In the genomic region with DNA sequence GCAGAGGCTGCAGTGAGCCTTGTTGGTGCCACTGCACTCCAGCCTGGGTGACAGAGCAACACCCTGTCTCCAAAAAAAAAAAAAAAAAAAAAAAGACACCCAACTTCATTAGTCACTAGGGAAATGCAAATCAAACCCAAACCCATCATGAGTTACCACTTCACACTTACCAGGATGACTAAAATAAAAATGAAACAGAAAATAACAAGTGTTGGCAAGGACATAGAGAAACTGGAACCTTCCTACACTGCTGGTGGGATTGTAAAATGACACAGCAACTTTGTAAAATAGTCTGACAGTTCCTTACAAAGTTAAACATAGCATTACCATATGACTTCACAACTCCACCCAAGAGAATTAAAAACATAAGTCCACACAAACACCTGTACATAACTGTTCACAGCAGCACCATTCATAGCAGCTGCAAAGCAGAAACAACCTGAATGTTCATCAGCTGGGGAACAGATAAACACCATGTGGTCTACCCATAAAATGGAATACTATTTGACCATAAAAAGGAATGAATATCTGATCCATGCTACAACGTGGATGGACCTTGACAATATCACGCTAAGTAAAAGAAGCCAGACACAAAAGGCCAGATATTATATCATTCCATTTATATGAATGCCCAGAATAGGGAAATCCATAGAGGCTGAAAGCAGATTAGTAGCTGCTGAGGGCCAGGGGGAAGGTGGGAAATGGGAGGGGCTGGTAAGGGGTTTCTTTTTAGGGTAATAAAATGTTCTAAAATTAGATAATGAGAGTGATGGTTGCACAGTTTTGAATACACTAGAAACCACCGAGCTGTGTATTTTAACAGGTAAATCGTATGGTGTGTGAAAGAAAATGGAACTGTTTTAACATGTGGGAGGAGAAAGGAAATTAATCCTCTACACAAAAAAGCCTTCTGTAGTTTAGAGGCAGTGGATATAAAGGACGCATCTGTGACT, we compare ENCODE assay signal across 13 cellular contexts. TPM values are rescaled to one million over a fixed set of nuclear protein-coding genes. Genes with fewer than 3 reads are reported as not detected.
DNase-seq lines count a peak whose midpoint lies in the region; ATAC-seq, FAIRE-seq and TF ChIP-seq lines count a peak whose summit lies in the region.
"Had no signal": no experiment of that assay in that cellular context is flagged by ENCODE, and none has a peak within 500 bp of the region (broad histone marks: within the 10 kb centered on the region; RNA-seq: fewer than 3 reads in every experiment).

No MANE protein-coding gene starts in this region.

- H3K27ac Mint-ChIP-seq in T-helper 2 cell treated with Interferon-gamma antibody and Interleukin-4, amounts not matched to agents 5 μg/mL and 100 μg/mL, for 36 hours, result peak overlapping the region; percentile 65
- peak overlapping the region in 2 of 7 donors; percentile 1 to 2 for H3K27ac Mint-ChIP-seq in CD4-positive, alpha-beta memory T cell

- no peak overlapping the region for H3K4me3 Mint-ChIP-seq in T-helper 2 cell treated with Interferon-gamma antibody and Interleukin-4, amounts not matched to agents 5 μg/mL and 100 μg/mL, for 36 hours
- peak overlapping the region in 1 of 8 donors; percentile 7 for H3K4me3 Mint-ChIP-seq in CD4-positive, alpha-beta memory T cell

- H3K9me3 ChIP-seq in CD4-positive, alpha-beta memory T cell (ENCODE audit: control insufficient read depth in 1 of 2, low read length in 2 of 2), result no peaks in the 10 kb centered on the region
- H3K9me3 ChIP-seq: neutrophil had no signal

- POLR2A ChIA-PET in CD4-positive, alpha-beta memory T cell (lab: Charles Lee; ENCODE audit: partially characterized antibody), result no interaction called here

- H3K27ac ChIP-seq in CD4-positive, alpha-beta memory T cell (ENCODE audit: low read depth, low read length), result no peak overlapping the region
- H3K27ac ChIP-seq: cardiac muscle cell, neutrophil had no signal

- peak; percentile 60 for FAIRE-seq in GM12891 (lab: Jason Lieb, UNC)

- peaks cover 17% of the 10 kb centered on the region for H3K9me3 Mint-ChIP-seq in T-helper 2 cell treated with Interferon-gamma antibody and Interleukin-4, amounts not matched to agents 5 μg/mL and 100 μg/mL, for 36 hours
- H3K9me3 Mint-ChIP-seq in CD4-positive, alpha-beta memory T cell, result peaks cover 0 to 8% (median 0%) of the 10 kb centered on the region in 8 donors

- no peaks in the 10 kb centered on the region for H3K27me3 Mint-ChIP-seq in T-helper 2 cell treated with Interferon-gamma antibody and Interleukin-4, amounts not matched to agents 5 μg/mL and 100 μg/mL, for 36 hours (ENCODE audit: low read depth)
- H3K27me3 Mint-ChIP-seq in CD4-positive, alpha-beta memory T cell, result no peaks in the 10 kb centered on the region

- peaks cover 14% of the 10 kb centered on the region for H3K4me1 ChIP-seq in CD4-positive, alpha-beta memory T cell (ENCODE audit: insufficient read depth, low read length)

- H3K36me3 ChIP-seq in CD4-positive, alpha-beta memory T cell (ENCODE audit: insufficient read depth, low read length), result no peaks in the 10 kb centered on the region
- H3K36me3 ChIP-seq: cardiac muscle cell, neutrophil had no signal

- DNase-seq in GM12891 (ENCODE audit: insufficient read length, low spot score) (no peak), NCI-H146 (lab: John Stamatoyannopoulos, UW) (no peak), hepatic stellate cell (ENCODE audit: low spot score) (no peak), EL (no peak)
- DNase-seq in T-helper 2 cell treated with Interferon-gamma antibody and Interleukin-4, amounts not matched to agents 5 μg/mL and 100 μg/mL, for 36 hours (ENCODE audit: low spot score), result no peak
- DNase-seq in CD4-positive, alpha-beta memory T cell, result no peak
- DNase-seq: COR-L47, NCI-H2227 treated with DMSO at 0.1 percent for 48 hours had no signal

- intact Hi-C loops in CD4-positive, alpha-beta memory T cell (cut with micrococcal nuclease), result no loop called here

- no peak for TF ChIP-seq POLR2A in GM12891 (IDR thresholded peaks at IDR 0.05; ENCODE audit: low read depth, low read length)

- H3K27me3 ChIP-seq in CD4-positive, alpha-beta memory T cell (ENCODE audit: insufficient read depth, low read length), result no peaks in the 10 kb centered on the region
- H3K27me3 ChIP-seq: cardiac muscle cell, neutrophil had no signal

- ATAC-seq in GM19372 (IDR thresholded peaks at IDR 0.05; ENCODE audit: low read depth, unreplicated experiment) (peak; percentile 62), HG03025 (IDR thresholded peaks at IDR 0.05; ENCODE audit: low FRiP score, unreplicated experiment) (peak; percentile 78)
- ATAC-seq: HCT116 had no signal

- CTCF ChIA-PET in CD4-positive, alpha-beta memory T cell (lab: Charles Lee; ENCODE audit: partially characterized antibody), result interaction anchor here (0.7 kb wide), 1 partner anchor 763 kb away, joined by 4 read pairs; no protein-coding TSS in a partner anchor

- H3K4me1 Mint-ChIP-seq in T-helper 2 cell treated with Interferon-gamma antibody and Interleukin-4, amounts not matched to agents 5 μg/mL and 100 μg/mL, for 36 hours (ENCODE audit: low read depth), result peaks cover 13% of the 10 kb centered on the region
- peaks cover 8 to 19% (median 14%) of the 10 kb centered on the region in 4 donors for H3K4me1 Mint-ChIP-seq in CD4-positive, alpha-beta memory T cell

- H3K36me3 Mint-ChIP-seq in T-helper 2 cell treated with Interferon-gamma antibody and Interleukin-4, amounts not matched to agents 5 μg/mL and 100 μg/mL, for 36 hours (ENCODE audit: low read depth), result peaks cover 10% of the 10 kb centered on the region
- H3K36me3 Mint-ChIP-seq in CD4-positive, alpha-beta memory T cell, result peaks cover 0 to 8% of the 10 kb centered on the region in 2 donors

- H3K4me3 ChIP-seq in CD4-positive, alpha-beta memory T cell (ENCODE audit: low read length in 2 of 2), result no peak overlapping the region
- H3K4me3 ChIP-seq: cardiac muscle cell had no signal

TF ChIP-seq in GM12891, 5 proteins besides CTCF, POLR2A, EP300 and RAD21:
- TF ChIP-seq SPI1 (IDR thresholded peaks at IDR 0.05; ENCODE audit: low read depth, low read length) (no peak), TAF1 (IDR thresholded peaks at IDR 0.05; ENCODE audit: low read depth, low read length) (no peak), PAX5 (IDR thresholded peaks at IDR 0.05; ENCODE audit: insufficient read depth, low read length, severe bottlenecking) (no peak), POLR2AphosphoS5 (IDR thresholded peaks at IDR 0.05; ENCODE audit: low read depth, low read length) (no peak), POU2F2 (IDR thresholded peaks at IDR 0.05; ENCODE audit: low read depth, low read length) (no peak)

RNA-seq across cellular contexts. Expression of gene CD99L2, which starts 18.3 kb away (rescaled TPM):
- 10.8 TPM for polyA plus RNA-seq in GM12891 (2012; ENCODE audit: low read depth, missing spikeins)
- 10 to 100 TPM; 15.5 to 17.3 TPM for total RNA-seq in CD4-positive, alpha-beta memory T cell
- 10 to 100 TPM in 1 of 2 donors, 1 to 10 TPM in 1; 10.0 to 13.5 TPM for polyA plus RNA-seq in CD4-positive, alpha-beta memory T cell
